ENCODE assay signal across 7 cellular contexts in genomic region chr11:107092667-107093066, GRCh38.
"Had no signal": no experiment of that assay in that cellular context is flagged by ENCODE, and none has a peak within 500 bp of the region (broad histone marks: within the 10 kb centered on the region; RNA-seq: fewer than 3 reads in every experiment).

No MANE protein-coding gene starts in this region.

- H3K9me3 ChIP-seq: HAP-1 had no signal

- H3K4me3 Mint-ChIP-seq: GM23338, HFFc6 had no signal

- H3K4me3 ChIP-seq: GM23338, HAP-1, K562 had no signal

- H3K4me1 Mint-ChIP-seq: GM23338 had no signal

- H3K36me3 ChIP-seq: HAP-1 had no signal

- H3K4me1 ChIP-seq: HAP-1 had no signal

- ATAC-seq: GM23338, HCT116, K562 had no signal

- H3K27ac ChIP-seq: HL-60 had no signal

- DNase-seq: HFFc6, IMR-90 had no signal

- H3K27ac Mint-ChIP-seq: HFFc6 had no signal

- H3K4me2 ChIP-seq: GM23338 had no signal
